Comparison of ENCODE assay signal across 23 cellular contexts in the genomic region with DNA sequence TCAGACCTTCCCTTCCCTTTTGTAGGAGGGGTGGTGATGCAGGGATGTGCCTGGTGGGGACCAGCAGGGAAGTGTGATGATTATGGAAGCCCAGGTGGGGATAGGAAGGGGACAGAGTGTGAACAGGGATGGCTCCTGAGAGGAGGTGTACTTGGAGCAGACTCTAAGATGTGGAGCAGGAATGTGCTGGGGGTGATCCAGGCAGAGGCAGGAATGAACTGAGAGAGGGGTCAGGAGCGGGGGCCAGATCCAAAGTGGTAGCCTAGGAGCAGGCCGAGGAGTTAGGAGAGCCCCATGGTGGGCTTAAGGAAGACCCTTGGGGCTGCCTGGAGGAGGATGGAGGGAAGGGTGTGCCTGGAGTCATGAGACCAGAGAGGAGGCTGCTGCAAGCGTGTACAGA. TPM values are rescaled to one million over a fixed set of nuclear protein-coding genes. Genes with fewer than 3 reads are reported as not detected.
DNase-seq lines count a peak whose midpoint lies in the region; ATAC-seq, FAIRE-seq and TF ChIP-seq lines count a peak whose summit lies in the region.
"Had no signal": no experiment of that assay in that cellular context is flagged by ENCODE, and none has a peak within 500 bp of the region (broad histone marks: within the 10 kb centered on the region; RNA-seq: fewer than 3 reads in every experiment).

No MANE protein-coding gene starts in this region.

- no peak overlapping the region; the same call in 2 of the 3 replicates for H3K4me3 Mint-ChIP-seq in GM23338
- peak overlapping the region; percentile 43 for H3K4me3 Mint-ChIP-seq in astrocyte (ENCODE audit: unreplicated experiment)
- no peak overlapping the region for H3K4me3 Mint-ChIP-seq in stimulated activated effector memory CD8-positive, alpha-beta T cell treated with anti-CD3 and anti-CD28 coated beads, Interleukin-12 subunit alpha, Interleukin-12 subunit beta, amount 100 ng/mL, for 72 hours

- ATAC-seq in GM23338 = no peak
- ATAC-seq in stimulated activated effector memory CD8-positive, alpha-beta T cell treated with anti-CD3 and anti-CD28 coated beads, Interleukin-12 subunit alpha, Interleukin-12 subunit beta, amount 100 ng/mL, for 72 hours = no peak

- H3K9ac ChIP-seq in astrocyte (ENCODE audit: low read length) (no peak overlapping the region), kidney (ENCODE audit: low read length in 2 of 2) (no peak overlapping the region)
- H3K9ac ChIP-seq: SK-N-SH had no signal

- peaks cover 4% of the 10 kb centered on the region; the same call in 1 of the 2 replicates for H4K20me1 ChIP-seq in GM23338 (replicated peaks; ENCODE audit: insufficient read depth)
- H4K20me1 ChIP-seq in astrocyte (ENCODE audit: insufficient read depth, low read length) = peaks cover 16% of the 10 kb centered on the region

- H3K4me1 Mint-ChIP-seq in GM23338 = peaks cover 36% of the 10 kb centered on the region
- H3K4me1 Mint-ChIP-seq in astrocyte (ENCODE audit: low read depth, unreplicated experiment) = peaks cover 1% of the 10 kb centered on the region
- peaks cover 31% of the 10 kb centered on the region for H3K4me1 Mint-ChIP-seq in stimulated activated effector memory CD8-positive, alpha-beta T cell treated with anti-CD3 and anti-CD28 coated beads, Interleukin-12 subunit alpha, Interleukin-12 subunit beta, amount 100 ng/mL, for 72 hours

- H3K4me2 ChIP-seq in GM23338 = no peak overlapping the region
- no peak overlapping the region for H3K4me2 ChIP-seq in astrocyte (ENCODE audit: low read length)
- H3K4me2 ChIP-seq: SK-N-SH had no signal

- H3K27ac Mint-ChIP-seq in GM23338 (no peak overlapping the region), astrocyte (ENCODE audit: unreplicated experiment) (peak overlapping the region; percentile 51)
- peak overlapping the region; percentile 39 for H3K27ac Mint-ChIP-seq in stimulated activated effector memory CD8-positive, alpha-beta T cell treated with anti-CD3 and anti-CD28 coated beads, Interleukin-12 subunit alpha, Interleukin-12 subunit beta, amount 100 ng/mL, for 72 hours
- H3K27ac Mint-ChIP-seq: H9, IgD-negative memory B cell had no signal

- H3K4me3 ChIP-seq in GM23338 = no peak overlapping the region
- H3K4me3 ChIP-seq in astrocyte (ENCODE audit: insufficient read depth, low read depth, low read length) = no peak overlapping the region
- H3K4me3 ChIP-seq in kidney (ENCODE audit: low read length in 2 of 2) = no peak overlapping the region
- H3K4me3 ChIP-seq: MG63 had no signal

- no peak overlapping the region for H3K27ac ChIP-seq in GM23338 (ENCODE audit: low read depth)
- no peak overlapping the region for H3K27ac ChIP-seq in astrocyte (ENCODE audit: low read depth, low read length)
- H3K27ac ChIP-seq in kidney (ENCODE audit: low read depth in 2 of 2, low read length in 2 of 2) = no peak overlapping the region

- H3K9me2 ChIP-seq in GM23338 (ENCODE audit: insufficient read depth) = no peaks in the 10 kb centered on the region
- H3K9me2 ChIP-seq: SK-N-SH had no signal

- peaks cover 45% of the 10 kb centered on the region for H3K27me3 Mint-ChIP-seq in GM23338 (ENCODE audit: insufficient read depth, low read depth, poor library complexity)
- peaks cover 57% of the 10 kb centered on the region for H3K27me3 Mint-ChIP-seq in astrocyte (ENCODE audit: low read depth, unreplicated experiment)

- H3K9me3 Mint-ChIP-seq in GM23338 (no peaks in the 10 kb centered on the region), astrocyte (ENCODE audit: unreplicated experiment) (no peaks in the 10 kb centered on the region)
- H3K9me3 Mint-ChIP-seq in stimulated activated effector memory CD8-positive, alpha-beta T cell treated with anti-CD3 and anti-CD28 coated beads, Interleukin-12 subunit alpha, Interleukin-12 subunit beta, amount 100 ng/mL, for 72 hours = no peaks in the 10 kb centered on the region
- H3K9me3 Mint-ChIP-seq: H9, IgD-negative memory B cell had no signal

- H3K9me3 ChIP-seq in astrocyte (ENCODE audit: insufficient read depth, low read depth, low read length) = no peaks in the 10 kb centered on the region
- H3K9me3 ChIP-seq in kidney (ENCODE audit: control insufficient read depth in 1 of 2, low read length in 2 of 2) = no peaks in the 10 kb centered on the region
- H3K9me3 ChIP-seq: MG63, SK-N-SH had no signal

- H3K36me3 ChIP-seq in GM23338 (ENCODE audit: insufficient read depth) (no peaks in the 10 kb centered on the region), astrocyte (ENCODE audit: insufficient read depth, low read length) (no peaks in the 10 kb centered on the region), kidney (ENCODE audit: control insufficient read depth in 1 of 2, insufficient read depth in 2 of 2, low read length in 2 of 2) (no peaks in the 10 kb centered on the region)
- H3K36me3 ChIP-seq: MG63 had no signal

- H3K4me1 ChIP-seq in GM23338 (ENCODE audit: insufficient read depth) (peaks cover 26% of the 10 kb centered on the region), astrocyte (ENCODE audit: insufficient read depth, low read length) (peaks cover 15% of the 10 kb centered on the region), kidney (ENCODE audit: control insufficient read depth in 1 of 2, insufficient read depth in 1 of 2, low read depth in 1 of 2, low read length in 2 of 2) (peaks cover 0 to 5% of the 10 kb centered on the region in 2 donors)

- H3K36me3 Mint-ChIP-seq in GM23338 (ENCODE audit: low read depth) (no peaks in the 10 kb centered on the region; the same call in 2 of the 3 replicates), astrocyte (ENCODE audit: low read depth, unreplicated experiment) (peaks cover 6% of the 10 kb centered on the region)
- H3K36me3 Mint-ChIP-seq in stimulated activated effector memory CD8-positive, alpha-beta T cell treated with anti-CD3 and anti-CD28 coated beads, Interleukin-12 subunit alpha, Interleukin-12 subunit beta, amount 100 ng/mL, for 72 hours = peaks cover 5% of the 10 kb centered on the region
- H3K36me3 Mint-ChIP-seq: IgD-negative memory B cell had no signal

- no peak overlapping the region for H2AFZ ChIP-seq in GM23338
- H2AFZ ChIP-seq in astrocyte (ENCODE audit: low read depth, low read length) = no peak overlapping the region

- DNase-seq in GM23338 (ENCODE audit: low spot score) (peak; percentile 17), astrocyte (ENCODE audit: low read depth) (no peak), kidney (peak; percentile 23), NCI-H82 (lab: John Stamatoyannopoulos, UW) (no peak), H4 (ENCODE audit: low spot score) (no peak), NCI-H2171 treated with DMSO at 0.1 percent for 48 hours (lab: John Stamatoyannopoulos, UW) (no peak)
- DNase-seq in stimulated activated effector memory CD8-positive, alpha-beta T cell treated with anti-CD3 and anti-CD28 coated beads, Interleukin-12 subunit alpha, Interleukin-12 subunit beta, amount 100 ng/mL, for 72 hours (ENCODE audit: low spot score in 2 of 2) = no peak
- DNase-seq: AML-193, DMS79 treated with DMSO at 0.1 percent for 48 hours, H9, Karpas-422, MG63, NCI-H1048, NCI-H1436, NCI-H1930, NCI-H2171, NCI-H446, NCI-H526 treated with DMSO at 0.1 percent for 48 hours, OCI-M1, SHP77, SK-N-SH had no signal

- no peak for FAIRE-seq in astrocyte (lab: Jason Lieb, UNC)
- no peak for FAIRE-seq in kidney (lab: Jason Lieb, UNC)

- H3F3A ChIP-seq in GM23338 (replicated peaks; ENCODE audit: low read depth) = no peaks in the 10 kb centered on the region

- H3K27me3 ChIP-seq in GM23338 (ENCODE audit: insufficient read depth) (peaks cover 35% of the 10 kb centered on the region), astrocyte (ENCODE audit: insufficient read depth, low read length) (peaks cover 12% of the 10 kb centered on the region)

- intact Hi-C loops in kidney (cut with DNase I) = loop anchor here (10.0 kb wide), 1 partner anchor 75 kb away; no protein-coding TSS in a partner anchor

- TF ChIP-seq CTCF in GM23338 (conservative IDR thresholded peaks at IDR 0.05; ENCODE audit: low read depth in 2 of 2) = no peak
- no peak for TF ChIP-seq CTCF in astrocyte (IDR thresholded peaks at IDR 0.05; ENCODE audit: insufficient read depth, low read depth, low read length)
- no peak for TF ChIP-seq CTCF in kidney (IDR thresholded peaks at IDR 0.05; ENCODE audit: borderline replicate concordance, extremely low read depth, insufficient read depth)

- H3K79me2 ChIP-seq in GM23338 (replicated peaks; ENCODE audit: insufficient read depth) = no peaks in the 10 kb centered on the region
- H3K79me2 ChIP-seq in astrocyte (ENCODE audit: insufficient read depth, low read length) = no peaks in the 10 kb centered on the region

TF ChIP-seq in GM23338, 12 proteins besides CTCF, POLR2A, EP300 and RAD21 (continues in another document):
- no peak for TF ChIP-seq JUNB (IDR thresholded peaks at IDR 0.05; ENCODE audit: unreplicated experiment)
- TF ChIP-seq POLR2AphosphoS5 (IDR thresholded peaks at IDR 0.05; ENCODE audit: low read depth) = no peak
- TF ChIP-seq EZH2phosphoT487 (IDR thresholded peaks at IDR 0.05; ENCODE audit: unreplicated experiment) = no peak
- no peak for TF ChIP-seq ZNF114 (CRISPR knock-in tag; IDR thresholded peaks at IDR 0.05)
- TF ChIP-seq NANOG (IDR thresholded peaks at IDR 0.05; ENCODE audit: borderline replicate concordance) = no peak

RNA-seq across cellular contexts. Expression of a gene that starts 3.7 kb away (rescaled TPM):
- total RNA-seq in GM23338 (2014; rRNA removed; shearing (Covaris generic)) = 9.3 and 13.4 TPM in 2 replicates
- polyA plus RNA-seq in GM23338 (2016; fragmentation: Nextera tagmentation; extraction: Ambion mirVana) (0.75 and 0.89 TPM in 2 replicates), kidney (ENCODE audit: insufficient read depth, low read depth, low replicate concordance) (1.1 TPM)
- total RNA-seq in astrocyte (5.1 and 5.4 TPM in 2 replicates), kidney (12.5 TPM)
- 3.1 and 4.1 TPM in 2 replicates for total RNA-seq in H4 (2014; rRNA removed; shearing (Covaris generic))
- polyA plus RNA-seq: CD14-positive monocyte had no signal

RNA-seq across cellular contexts. Expression of a gene that starts 31.9 kb away (rescaled TPM):
- 18.2 and 23.0 TPM in 2 replicates for total RNA-seq in GM23338 (2014; rRNA removed; shearing (Covaris generic))
- polyA plus RNA-seq in GM23338 (2016; fragmentation: Nextera tagmentation; extraction: Ambion mirVana) (17.4 and 18.5 TPM in 2 replicates), kidney (ENCODE audit: insufficient read depth, low read depth, low replicate concordance) (24.9 TPM)
- total RNA-seq in astrocyte (34.9 and 38.9 TPM in 2 replicates), kidney (113 TPM)
- total RNA-seq in H4 (2014; rRNA removed; shearing (Covaris generic)) = 19.6 and 21.5 TPM in 2 replicates

RNA-seq across cellular contexts. Expression of a gene that starts 46.2 kb away (rescaled TPM):
- total RNA-seq in GM23338 (2014; rRNA removed; shearing (Covaris generic)) = 10.0 and 11.3 TPM in 2 replicates
- 8.7 and 9.3 TPM in 2 replicates for polyA plus RNA-seq in GM23338 (2016; fragmentation: Nextera tagmentation; extraction: Ambion mirVana)
- total RNA-seq in astrocyte = 12.8 and 12.9 TPM in 2 replicates
- 26.5 TPM for total RNA-seq in kidney
- polyA plus RNA-seq in kidney (ENCODE audit: insufficient read depth, low read depth, low replicate concordance) = 39.7 TPM
- total RNA-seq in H4 (2014; rRNA removed; shearing (Covaris generic)) = 6.4 and 6.6 TPM in 2 replicates

Comparison
In these comparisons a context has a peak if more than half of its experiments do, and no peak if none do; other contexts are left out.
1. DNase-seq: peak in GM23338 (single experiment) and kidney (single experiment); none in astrocyte (single experiment), stimulated activated effector memory CD8-positive, alpha-beta T cell treated with anti-CD3 and anti-CD28 coated beads, Interleukin-12 subunit alpha, Interleukin-12 subunit beta, amount 100 ng/mL, for 72 hours (0 of 2), NCI-H82 (single experiment), H4 (single experiment) and NCI-H2171 treated with DMSO at 0.1 percent for 48 hours (single experiment).